ENCODE assay signal across 2 cellular contexts in the genomic region with DNA sequence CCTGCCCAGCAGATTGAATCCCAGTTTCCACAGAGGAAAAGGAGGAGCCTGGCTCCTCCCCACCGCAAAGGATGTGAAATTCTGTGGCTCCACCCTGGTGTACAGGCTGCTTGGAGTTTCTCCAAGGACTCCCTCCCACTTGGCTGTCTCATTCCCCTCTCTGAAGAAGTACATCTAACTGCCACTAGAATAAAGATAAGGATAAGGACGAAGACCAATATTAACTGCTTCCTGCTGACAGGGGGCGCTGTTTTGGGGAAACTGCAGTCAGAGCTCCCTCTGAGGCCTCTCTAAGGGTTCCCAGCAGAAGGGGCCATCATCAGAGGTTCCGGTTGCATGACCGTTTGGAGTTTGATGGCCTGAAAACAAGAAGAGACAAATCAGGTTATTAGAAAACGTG.
TF ChIP-seq lines count a peak whose summit lies in the region.

No MANE protein-coding gene starts in this region.

TF ChIP-seq in SK-N-SH, 30 proteins besides CTCF, POLR2A, EP300 and RAD21 (continued from another document):
- TF ChIP-seq, protein P1, sequence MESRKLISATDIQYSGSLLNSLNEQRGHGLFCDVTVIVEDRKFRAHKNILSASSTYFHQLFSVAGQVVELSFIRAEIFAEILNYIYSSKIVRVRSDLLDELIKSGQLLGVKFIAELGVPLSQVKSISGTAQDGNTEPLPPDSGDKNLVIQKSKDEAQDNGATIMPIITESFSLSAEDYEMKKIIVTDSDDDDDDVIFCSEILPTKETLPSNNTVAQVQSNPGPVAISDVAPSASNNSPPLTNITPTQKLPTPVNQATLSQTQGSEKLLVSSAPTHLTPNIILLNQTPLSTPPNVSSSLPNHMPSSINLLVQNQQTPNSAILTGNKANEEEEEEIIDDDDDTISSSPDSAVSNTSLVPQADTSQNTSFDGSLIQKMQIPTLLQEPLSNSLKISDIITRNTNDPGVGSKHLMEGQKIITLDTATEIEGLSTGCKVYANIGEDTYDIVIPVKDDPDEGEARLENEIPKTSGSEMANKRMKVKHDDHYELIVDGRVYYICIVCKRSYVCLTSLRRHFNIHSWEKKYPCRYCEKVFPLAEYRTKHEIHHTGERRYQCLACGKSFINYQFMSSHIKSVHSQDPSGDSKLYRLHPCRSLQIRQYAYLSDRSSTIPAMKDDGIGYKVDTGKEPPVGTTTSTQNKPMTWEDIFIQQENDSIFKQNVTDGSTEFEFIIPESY (IDR thresholded peaks at IDR 0.05; ENCODE audit: borderline replicate concordance, low read depth) = no peak
- no peak for TF ChIP-seq NRF1 (IDR thresholded peaks at IDR 0.05; ENCODE audit: low read depth, low read length)
- TF ChIP-seq RCOR1 (IDR thresholded peaks at IDR 0.05; ENCODE audit: low read length) = no peak
- TF ChIP-seq, protein P2, sequence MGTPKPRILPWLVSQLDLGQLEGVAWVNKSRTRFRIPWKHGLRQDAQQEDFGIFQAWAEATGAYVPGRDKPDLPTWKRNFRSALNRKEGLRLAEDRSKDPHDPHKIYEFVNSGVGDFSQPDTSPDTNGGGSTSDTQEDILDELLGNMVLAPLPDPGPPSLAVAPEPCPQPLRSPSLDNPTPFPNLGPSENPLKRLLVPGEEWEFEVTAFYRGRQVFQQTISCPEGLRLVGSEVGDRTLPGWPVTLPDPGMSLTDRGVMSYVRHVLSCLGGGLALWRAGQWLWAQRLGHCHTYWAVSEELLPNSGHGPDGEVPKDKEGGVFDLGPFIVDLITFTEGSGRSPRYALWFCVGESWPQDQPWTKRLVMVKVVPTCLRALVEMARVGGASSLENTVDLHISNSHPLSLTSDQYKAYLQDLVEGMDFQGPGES (IDR thresholded peaks at IDR 0.05; ENCODE audit: low read depth, low read length) = no peak
- no peak for TF ChIP-seq YY1 (IDR thresholded peaks at IDR 0.05; ENCODE audit: low read depth)
- no peak for TF ChIP-seq TAF1 (IDR thresholded peaks at IDR 0.05; ENCODE audit: borderline replicate concordance, low read depth, low read length)
- TF ChIP-seq JUND (IDR thresholded peaks at IDR 0.05) = no peak
- TF ChIP-seq EZH2phosphoT487 (IDR thresholded peaks at IDR 0.05; ENCODE audit: borderline replicate concordance, low read depth) = no peak
- no peak for TF ChIP-seq NFIC (IDR thresholded peaks at IDR 0.05; ENCODE audit: borderline replicate concordance)
- TF ChIP-seq MEF2A (IDR thresholded peaks at IDR 0.05; ENCODE audit: borderline replicate concordance, low read depth) = no peak
- no peak for TF ChIP-seq SMC3 (IDR thresholded peaks at IDR 0.05; ENCODE audit: low read depth, low read length)
- no peak for TF ChIP-seq GATA2 (CRISPR knock-in tag; IDR thresholded peaks at IDR 0.05)
- TF ChIP-seq, protein P3, sequence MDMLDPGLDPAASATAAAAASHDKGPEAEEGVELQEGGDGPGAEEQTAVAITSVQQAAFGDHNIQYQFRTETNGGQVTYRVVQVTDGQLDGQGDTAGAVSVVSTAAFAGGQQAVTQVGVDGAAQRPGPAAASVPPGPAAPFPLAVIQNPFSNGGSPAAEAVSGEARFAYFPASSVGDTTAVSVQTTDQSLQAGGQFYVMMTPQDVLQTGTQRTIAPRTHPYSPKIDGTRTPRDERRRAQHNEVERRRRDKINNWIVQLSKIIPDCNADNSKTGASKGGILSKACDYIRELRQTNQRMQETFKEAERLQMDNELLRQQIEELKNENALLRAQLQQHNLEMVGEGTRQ (IDR thresholded peaks at IDR 0.05; ENCODE audit: borderline replicate concordance, low read depth, low read length) = no peak
- no peak for TF ChIP-seq FOSL2 (IDR thresholded peaks at IDR 0.05; ENCODE audit: borderline replicate concordance, low read depth)
- TF ChIP-seq FOXJ3 (CRISPR knock-in tag; IDR thresholded peaks at IDR 0.05) = no peak
- TF ChIP-seq, protein P4, sequence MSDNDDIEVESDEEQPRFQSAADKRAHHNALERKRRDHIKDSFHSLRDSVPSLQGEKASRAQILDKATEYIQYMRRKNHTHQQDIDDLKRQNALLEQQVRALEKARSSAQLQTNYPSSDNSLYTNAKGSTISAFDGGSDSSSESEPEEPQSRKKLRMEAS (IDR thresholded peaks at IDR 0.05; ENCODE audit: low read depth) = no peak
TF ChIP-seq in SK-N-SH: peak in this region for 0.

TF ChIP-seq in SK-N-SH treated with all-trans-retinoic acid at 6 μM for 48 hours, 23 proteins besides CTCF, POLR2A, EP300 and RAD21 (continued from another document):
- TF ChIP-seq, protein P5, sequence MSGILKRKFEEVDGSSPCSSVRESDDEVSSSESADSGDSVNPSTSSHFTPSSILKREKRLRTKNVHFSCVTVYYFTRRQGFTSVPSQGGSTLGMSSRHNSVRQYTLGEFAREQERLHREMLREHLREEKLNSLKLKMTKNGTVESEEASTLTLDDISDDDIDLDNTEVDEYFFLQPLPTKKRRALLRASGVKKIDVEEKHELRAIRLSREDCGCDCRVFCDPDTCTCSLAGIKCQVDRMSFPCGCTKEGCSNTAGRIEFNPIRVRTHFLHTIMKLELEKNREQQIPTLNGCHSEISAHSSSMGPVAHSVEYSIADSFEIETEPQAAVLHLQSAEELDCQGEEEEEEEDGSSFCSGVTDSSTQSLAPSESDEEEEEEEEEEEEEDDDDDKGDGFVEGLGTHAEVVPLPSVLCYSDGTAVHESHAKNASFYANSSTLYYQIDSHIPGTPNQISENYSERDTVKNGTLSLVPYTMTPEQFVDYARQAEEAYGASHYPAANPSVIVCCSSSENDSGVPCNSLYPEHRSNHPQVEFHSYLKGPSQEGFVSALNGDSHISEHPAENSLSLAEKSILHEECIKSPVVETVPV (CRISPR knock-in tag; IDR thresholded peaks at IDR 0.05) = no peak
- TF ChIP-seq ISL1 (CRISPR knock-in tag; IDR thresholded peaks at IDR 0.05) = no peak
- TF ChIP-seq PPARA (CRISPR knock-in tag; IDR thresholded peaks at IDR 0.05; ENCODE audit: borderline replicate concordance) = no peak
- no peak for TF ChIP-seq ZNF8 (CRISPR knock-in tag; IDR thresholded peaks at IDR 0.05)
- TF ChIP-seq TOX (CRISPR knock-in tag; IDR thresholded peaks at IDR 0.05; ENCODE audit: borderline replicate concordance) = no peak
- TF ChIP-seq ZNF565 (CRISPR knock-in tag; conservative IDR thresholded peaks at IDR 0.05; ENCODE audit: low read depth) = no peak
- no peak for TF ChIP-seq ESRRG (CRISPR knock-in tag; IDR thresholded peaks at IDR 0.05)
- no peak for TF ChIP-seq ARNTL (CRISPR knock-in tag; IDR thresholded peaks at IDR 0.05; ENCODE audit: borderline replicate concordance, low read depth)
- TF ChIP-seq ZFP3 (CRISPR knock-in tag; IDR thresholded peaks at IDR 0.05) = no peak
- no peak for TF ChIP-seq ZNF70 (CRISPR knock-in tag; IDR thresholded peaks at IDR 0.05)
- TF ChIP-seq CSDC2 (CRISPR knock-in tag; IDR thresholded peaks at IDR 0.05) = no peak
- no peak for TF ChIP-seq BACH2 (CRISPR knock-in tag; IDR thresholded peaks at IDR 0.05; ENCODE audit: borderline replicate concordance)
- TF ChIP-seq ZC3H10 (CRISPR knock-in tag; IDR thresholded peaks at IDR 0.05) = no peak
- no peak for TF ChIP-seq ZFP30 (CRISPR knock-in tag; IDR thresholded peaks at IDR 0.05)
